In the genomic region with DNA sequence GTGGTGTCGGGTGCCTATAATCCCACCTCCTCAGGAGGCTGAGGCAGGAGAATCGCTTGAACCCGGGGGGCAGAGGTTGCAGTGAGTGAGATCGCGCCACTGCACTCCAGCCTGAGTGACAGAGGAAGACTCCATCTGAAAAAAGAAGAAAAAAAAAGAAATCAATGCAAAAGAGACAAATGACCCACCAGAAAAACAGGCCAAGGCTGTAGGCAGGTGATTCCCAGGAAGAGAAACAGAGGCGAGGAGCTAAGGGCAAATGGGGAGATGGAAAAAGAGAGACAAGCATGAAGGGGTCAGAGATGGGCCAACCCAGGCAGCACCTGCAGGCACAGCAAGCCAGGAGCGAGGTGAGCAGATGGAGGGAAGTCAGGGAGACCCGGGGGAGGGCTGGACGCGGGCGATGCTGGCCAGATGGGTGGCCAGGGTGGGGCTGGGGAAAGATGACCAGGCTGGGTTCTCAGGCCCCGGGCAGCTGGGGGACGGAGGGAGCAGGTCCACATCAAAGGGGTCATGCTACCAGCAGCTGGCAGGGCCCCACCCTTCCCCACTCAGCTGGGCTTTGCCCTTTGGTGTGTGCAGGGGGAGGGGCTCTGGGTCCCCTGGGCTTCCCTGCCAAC, we compare ENCODE assay signal across 33 cellular contexts. TPM values are rescaled to one million over a fixed set of nuclear protein-coding genes. Genes with fewer than 3 reads are reported as not detected.
A peak's percentile ranks its signal among the peaks of the same experiment; 100 is the strongest.
DNase-seq lines count a peak whose midpoint lies in the region; ATAC-seq and TF ChIP-seq lines count a peak whose summit lies in the region.
"Had no signal": no experiment of that assay in that cellular context is flagged by ENCODE, and none has a peak within 500 bp of the region (broad histone marks: within the 10 kb centered on the region; RNA-seq: fewer than 3 reads in every experiment).

No MANE protein-coding gene starts in this region.

- peak overlapping the region; percentile 28 for H3K27ac Mint-ChIP-seq in activated T-cell treated with anti-CD3 and anti-CD28 coated beads, Interleukin-2, amount 50 U/mL, for 24 hours
- H3K27ac Mint-ChIP-seq: activated CD8-positive, alpha-beta memory T cell treated with anti-CD3 and anti-CD28 coated beads, Interleukin-2, amount 10 ng/mL, durations not matched to agents 7 days and 5 days; activated naive CD4-positive, alpha-beta T cell treated with anti-CD3 and anti-CD28 coated beads, Interleukin-2, amount 50 U/mL, for 72 hours; activated T-helper 1 cell treated with anti-CD3 and anti-CD28 coated beads, Interleukin-12 subunit alpha, Interleukin-12 subunit beta, Interleukin-2, Interleukin-4 antibody, amounts not matched to agents 30 ng/mL and 10 ng/mL and 1 ng/mL, durations not matched to agents 14 hours and 24 hours and 36 hours; WTC11 had no signal

- H3K4me1 ChIP-seq in lower lobe of right lung (peaks cover 62% of the 10 kb centered on the region), subcutaneous abdominal adipose tissue (ENCODE audit: control insufficient read depth in 5 of 5, insufficient read depth in 5 of 5, low read length in 5 of 5) (peaks cover 2 to 84% (median 41%) of the 10 kb centered on the region in 5 donors)

- H3K27me3 ChIP-seq in lower lobe of right lung (ENCODE audit: low read depth): no peaks in the 10 kb centered on the region
- H3K27me3 ChIP-seq in subcutaneous abdominal adipose tissue (ENCODE audit: control insufficient read depth in 5 of 5, insufficient read depth in 4 of 5, low read length in 5 of 5): no peaks in the 10 kb centered on the region
- H3K27me3 ChIP-seq: MG63, neutrophil had no signal

- H3K27me3 Mint-ChIP-seq in activated T-cell treated with anti-CD3 and anti-CD28 coated beads, Interleukin-2, amount 50 U/mL, for 24 hours: peaks cover 4% of the 10 kb centered on the region

- H3K4me3 Mint-ChIP-seq in activated T-cell treated with anti-CD3 and anti-CD28 coated beads, Interleukin-2, amount 50 U/mL, for 24 hours: no peak overlapping the region
- H3K4me3 Mint-ChIP-seq: activated CD8-positive, alpha-beta memory T cell treated with anti-CD3 and anti-CD28 coated beads, Interleukin-2, amount 10 ng/mL, durations not matched to agents 7 days and 5 days; activated T-helper 1 cell treated with anti-CD3 and anti-CD28 coated beads, Interleukin-12 subunit alpha, Interleukin-12 subunit beta, Interleukin-2, Interleukin-4 antibody, amounts not matched to agents 30 ng/mL and 10 ng/mL and 1 ng/mL, durations not matched to agents 14 hours and 24 hours and 36 hours; CD8-positive, alpha-beta memory T cell; WTC11 had no signal

- TF ChIP-seq CTCF in lower lobe of right lung (IDR thresholded peaks at IDR 0.05): no peak

- no peaks in the 10 kb centered on the region for H3K9me3 Mint-ChIP-seq in activated T-cell treated with anti-CD3 and anti-CD28 coated beads, Interleukin-2, amount 50 U/mL, for 24 hours
- H3K9me3 Mint-ChIP-seq: activated naive CD4-positive, alpha-beta T cell treated with anti-CD3 and anti-CD28 coated beads, Interleukin-2, amount 50 U/mL, for 72 hours; activated T-helper 1 cell treated with anti-CD3 and anti-CD28 coated beads, Interleukin-12 subunit alpha, Interleukin-12 subunit beta, Interleukin-2, Interleukin-4 antibody, amounts not matched to agents 30 ng/mL and 10 ng/mL and 1 ng/mL, durations not matched to agents 14 hours and 24 hours and 36 hours; CD8-positive, alpha-beta memory T cell; WTC11 had no signal

- no peak for DNase-seq in activated T-cell treated with anti-CD3 and anti-CD28 coated beads, Interleukin-2, amount 50 U/mL, for 24 hours
- no peak for DNase-seq in activated T-cell treated with anti-CD3 and anti-CD28 coated beads, Interleukin-2, amount 50 U/mL, for 1 hour
- no peak for DNase-seq in caudate nucleus (lab: John Stamatoyannopoulos, UW)
- no peak for DNase-seq in lower lobe of right lung
- no peak for DNase-seq in hepatic stellate cell (ENCODE audit: low spot score)
- DNase-seq in NCI-H774 (lab: John Stamatoyannopoulos, UW): no peak
- DNase-seq: activated CD4-positive, alpha-beta T cell treated with anti-CD3 and anti-CD28 coated beads, Interleukin-2, amount 50 U/mL, for 1 hour; activated CD8-positive, alpha-beta memory T cell treated with anti-CD3 and anti-CD28 coated beads, Interleukin-2, amount 10 ng/mL, durations not matched to agents 7 days and 5 days; AML-193; CD8-positive, alpha-beta memory T cell; DMS79; erythroblast; foreskin melanocyte; GM23248; islet precursor cell; KBM-7; MG63; NCI-H1417 treated with DMSO at 0.1 percent for 48 hours; NCI-H82; OCI-M1; small intestine; stimulated activated CD4-positive, alpha-beta T cell treated with anti-CD3 and anti-CD28 coated beads, Interleukin-4, amount 100 ng/mL, for 1 hour; stimulated activated naive CD4-positive, alpha-beta T cell; transverse colon had no signal

- H3K36me3 ChIP-seq in lower lobe of right lung: peaks cover 17% of the 10 kb centered on the region
- peaks cover 0 to 2% (median 0%) of the 10 kb centered on the region in 5 donors for H3K36me3 ChIP-seq in subcutaneous abdominal adipose tissue (ENCODE audit: control insufficient read depth in 5 of 5, insufficient read depth in 5 of 5, low read length in 5 of 5)
- H3K36me3 ChIP-seq: MG63, transverse colon had no signal

- H3K9ac ChIP-seq in subcutaneous abdominal adipose tissue (ENCODE audit: low read length in 5 of 5): peak overlapping the region in 1 of 5 donors; percentile 53
- H3K9ac ChIP-seq: GM23248 had no signal

- ATAC-seq in lower lobe of right lung (no peak), GM21786 (IDR thresholded peaks at IDR 0.05; ENCODE audit: unreplicated experiment) (no peak)
- ATAC-seq: activated CD8-positive, alpha-beta memory T cell treated with anti-CD3 and anti-CD28 coated beads, Interleukin-2, amount 10 ng/mL, durations not matched to agents 7 days and 5 days; WTC11 had no signal

- peak overlapping the region; percentile 99 for H3K27ac ChIP-seq in caudate nucleus (ENCODE audit: low read depth, low read length)
- H3K27ac ChIP-seq in lower lobe of right lung: peak overlapping the region; percentile 73
- H3K27ac ChIP-seq in subcutaneous abdominal adipose tissue (ENCODE audit: low read depth, low read length): peak overlapping the region; percentile 76
- H3K27ac ChIP-seq: GM23248, neutrophil had no signal

- H3K4me1 Mint-ChIP-seq in activated T-cell treated with anti-CD3 and anti-CD28 coated beads, Interleukin-2, amount 50 U/mL, for 24 hours (ENCODE audit: low read depth): peaks cover 2% of the 10 kb centered on the region

- H3K9me3 ChIP-seq in lower lobe of right lung (no peaks in the 10 kb centered on the region), subcutaneous abdominal adipose tissue (ENCODE audit: control insufficient read depth in 5 of 5, low read length in 5 of 5) (no peaks in the 10 kb centered on the region)
- H3K9me3 ChIP-seq: MG63, neutrophil, transverse colon had no signal

- H3K4me3 ChIP-seq in lower lobe of right lung (no peak overlapping the region), subcutaneous abdominal adipose tissue (ENCODE audit: low read depth in 1 of 5, low read length in 5 of 5) (no peak overlapping the region)
- H3K4me3 ChIP-seq: GM23248, MG63, transverse colon had no signal

- H3K36me3 Mint-ChIP-seq in activated T-cell treated with anti-CD3 and anti-CD28 coated beads, Interleukin-2, amount 50 U/mL, for 24 hours (ENCODE audit: low read depth): no peaks in the 10 kb centered on the region
- H3K36me3 Mint-ChIP-seq: activated CD8-positive, alpha-beta memory T cell treated with anti-CD3 and anti-CD28 coated beads, Interleukin-2, amount 10 ng/mL, durations not matched to agents 7 days and 5 days; activated naive CD4-positive, alpha-beta T cell treated with anti-CD3 and anti-CD28 coated beads, Interleukin-2, amount 50 U/mL, for 72 hours; CD8-positive, alpha-beta memory T cell; WTC11 had no signal

- intact Hi-C loops in lower lobe of right lung (cut with DNase I): no loop called here

RNA-seq across cellular contexts. Expression of a gene that starts 25.5 kb away (rescaled TPM):
- 38.8 TPM for total RNA-seq in lower lobe of right lung

RNA-seq across cellular contexts. Expression of a gene that starts 30.7 kb away (rescaled TPM):
- total RNA-seq in lower lobe of right lung: 3.7 TPM
- total RNA-seq: A172; activated CD8-positive, alpha-beta memory T cell treated with anti-CD3 and anti-CD28 coated beads, Interleukin-2, amount 10 ng/mL, durations not matched to agents 7 days and 5 days; activated naive CD4-positive, alpha-beta T cell treated with anti-CD3 and anti-CD28 coated beads, Interleukin-2, amount 50 U/mL, for 72 hours; activated T-helper 1 cell treated with anti-CD3 and anti-CD28 coated beads, Interleukin-12 subunit alpha, Interleukin-12 subunit beta, Interleukin-2, Interleukin-4 antibody, amounts not matched to agents 30 ng/mL and 10 ng/mL and 1 ng/mL, durations not matched to agents 14 hours and 24 hours and 36 hours; CD8-positive, alpha-beta memory T cell; GM23248; lung microvascular endothelial cell had no signal

RNA-seq across cellular contexts. Expression of a gene that starts 31.0 kb away (rescaled TPM):
- total RNA-seq in lower lobe of right lung: 42.0 TPM
- total RNA-seq: activated T-helper 1 cell treated with anti-CD3 and anti-CD28 coated beads, Interleukin-12 subunit alpha, Interleukin-12 subunit beta, Interleukin-2, Interleukin-4 antibody, amounts not matched to agents 30 ng/mL and 10 ng/mL and 1 ng/mL, durations not matched to agents 14 hours and 24 hours and 36 hours; GM23248 had no signal

RNA-seq across cellular contexts. Expression of a gene that starts 54.7 kb away (rescaled TPM):
- total RNA-seq in lower lobe of right lung: 6.4 TPM
- total RNA-seq: activated CD8-positive, alpha-beta memory T cell treated with anti-CD3 and anti-CD28 coated beads, Interleukin-2, amount 10 ng/mL, durations not matched to agents 7 days and 5 days; activated naive CD4-positive, alpha-beta T cell treated with anti-CD3 and anti-CD28 coated beads, Interleukin-2, amount 50 U/mL, for 72 hours; activated T-helper 1 cell treated with anti-CD3 and anti-CD28 coated beads, Interleukin-12 subunit alpha, Interleukin-12 subunit beta, Interleukin-2, Interleukin-4 antibody, amounts not matched to agents 30 ng/mL and 10 ng/mL and 1 ng/mL, durations not matched to agents 14 hours and 24 hours and 36 hours; CD8-positive, alpha-beta memory T cell; GM23248; HT-29; lung microvascular endothelial cell had no signal
